8 cellular contexts compared by ENCODE assay signal in genomic region chr17:44137891-44138709, GRCh38. TPM values are rescaled to one million over a fixed set of nuclear protein-coding genes. Genes with fewer than 3 reads are reported as not detected.
DNase-seq lines count a peak whose midpoint lies in the region; ATAC-seq and TF ChIP-seq lines count a peak whose summit lies in the region.

No MANE protein-coding gene starts in this region.

- CTCF ChIA-PET in activated CD4-positive, alpha-beta memory T cell treated with anti-CD3 and anti-CD28 coated beads for 36 hours (lab: Charles Lee) = interaction anchor here (0.7 to 1.7 kb wide), 7 partner anchors 12 to 194 kb away, joined by 3 to 7 read pairs (median 4); partner anchors contain the start of genes HDAC5 and UBTF

- ATAC-seq in HG03196 (IDR thresholded peaks at IDR 0.05; ENCODE audit: unreplicated experiment) (no peak), GM19351 (IDR thresholded peaks at IDR 0.05; ENCODE audit: unreplicated experiment) (no peak)

- intact Hi-C loops in activated CD4-positive, alpha-beta memory T cell treated with anti-CD3 and anti-CD28 coated beads for 36 hours (cut with micrococcal nuclease) = no loop called here

- H3K4me1 Mint-ChIP-seq in activated CD4-positive, alpha-beta memory T cell treated with anti-CD3 and anti-CD28 coated beads for 36 hours (ENCODE audit: low read depth) = peaks cover 25% of the 10 kb centered on the region

- no peaks in the 10 kb centered on the region for H3K36me3 Mint-ChIP-seq in activated CD4-positive, alpha-beta memory T cell treated with anti-CD3 and anti-CD28 coated beads for 36 hours

- peak overlapping the region; percentile 67 for H3K4me3 Mint-ChIP-seq in activated CD4-positive, alpha-beta memory T cell treated with anti-CD3 and anti-CD28 coated beads for 36 hours

- no peaks in the 10 kb centered on the region for H3K9me3 Mint-ChIP-seq in activated CD4-positive, alpha-beta memory T cell treated with anti-CD3 and anti-CD28 coated beads for 36 hours

- DNase-seq in GM13977 (ENCODE audit: low spot score) (peak; percentile 60), NCI-H510A (lab: John Stamatoyannopoulos, UW) (peak; percentile 61), medulla oblongata (ENCODE audit: extremely low spot score) (peak; percentile 35)
- peak; percentile 92 for DNase-seq in activated CD4-positive, alpha-beta memory T cell treated with anti-CD3 and anti-CD28 coated beads for 36 hours
- DNase-seq in effector CD4-positive, alpha-beta T cell = peak; percentile 44
- DNase-seq in stimulated activated CD8-positive, alpha-beta memory T cell treated with anti-CD3 and anti-CD28 coated beads, Interleukin-12 subunit alpha, Interleukin-12 subunit beta, amount 100 ng/mL, for 4 hours (ENCODE audit: low read depth) = peak; percentile 49

- H3K27me3 Mint-ChIP-seq in activated CD4-positive, alpha-beta memory T cell treated with anti-CD3 and anti-CD28 coated beads for 36 hours = peaks cover 4% of the 10 kb centered on the region

- POLR2A ChIA-PET in activated CD4-positive, alpha-beta memory T cell treated with anti-CD3 and anti-CD28 coated beads for 36 hours (lab: Charles Lee) = interaction anchor here (1.1 to 2.2 kb wide), 4 partner anchors 11 to 255 kb away, joined by 4 to 11 read pairs (median 6); partner anchors contain the start of genes HDAC5 and UBTF

- peak overlapping the region; percentile 86 for H3K27ac Mint-ChIP-seq in activated CD4-positive, alpha-beta memory T cell treated with anti-CD3 and anti-CD28 coated beads for 36 hours

- in situ Hi-C loops in GM13977 (cut with MboI; ENCODE audit: low pct_unique_long_range_greater_than_20kb, low sequenced_read_pairs, unreplicated experiment) = no loop called here

- no peak for TF ChIP-seq CTCF in GM13977 (IDR thresholded peaks at IDR 0.05; ENCODE audit: extremely low read depth, insufficient read depth, missing control alignments)

RNA-seq across cellular contexts. Expression of gene HROB, which starts 3.6 kb away (rescaled TPM):
- 10 to 100 TPM; 17.9 to 19.8 TPM for total RNA-seq in activated CD4-positive, alpha-beta memory T cell treated with anti-CD3 and anti-CD28 coated beads for 36 hours

RNA-seq across cellular contexts. Expression of gene HDAC5, which starts 14.7 kb away (rescaled TPM):
- 10 to 100 TPM; 18.0 to 19.0 TPM for total RNA-seq in activated CD4-positive, alpha-beta memory T cell treated with anti-CD3 and anti-CD28 coated beads for 36 hours

RNA-seq across cellular contexts. Expression of gene ASB16, which starts 32.4 kb away (rescaled TPM):
- under 1 TPM in 1 of 2 experiments, not detected in 1; 0.19 TPM for total RNA-seq in activated CD4-positive, alpha-beta memory T cell treated with anti-CD3 and anti-CD28 coated beads for 36 hours

RNA-seq across cellular contexts. Expression of gene TMUB2, which starts 48.7 kb away (rescaled TPM):
- total RNA-seq in activated CD4-positive, alpha-beta memory T cell treated with anti-CD3 and anti-CD28 coated beads for 36 hours = 10 to 100 TPM; 21.8 to 21.9 TPM

Comparison
In these comparisons a context has a peak if more than half of its experiments do, and no peak if none do; other contexts are left out.
1. DNase-seq: peak in every context shown above with its lines; median percentile 92 in activated CD4-positive, alpha-beta memory T cell treated with anti-CD3 and anti-CD28 coated beads for 36 hours; 61 in NCI-H510A; 60 in GM13977; 49 in stimulated activated CD8-positive, alpha-beta memory T cell treated with anti-CD3 and anti-CD28 coated beads, Interleukin-12 subunit alpha, Interleukin-12 subunit beta, amount 100 ng/mL, for 4 hours; 44 in effector CD4-positive, alpha-beta T cell; 35 in medulla oblongata.